Comparison of ENCODE assay signal across 28 cellular contexts in genomic region chr12:113658030-113658655, GRCh38.
DNase-seq lines count a peak whose midpoint lies in the region; ATAC-seq and TF ChIP-seq lines count a peak whose summit lies in the region.
"Had no signal": no experiment of that assay in that cellular context is flagged by ENCODE, and none has a peak within 500 bp of the region (broad histone marks: within the 10 kb centered on the region; RNA-seq: fewer than 3 reads in every experiment).

No MANE protein-coding gene starts in this region.

- H2BK12ac ChIP-seq in H9 (ENCODE audit: insufficient read length, low read depth, low read length): no peak overlapping the region

- H3K27ac Mint-ChIP-seq in H9: no peak overlapping the region
- H3K27ac Mint-ChIP-seq: activated naive CD8-positive, alpha-beta T cell treated with anti-CD3 and anti-CD28 coated beads, Interleukin-2, amount 50 U/mL, for 24 hours; naive thymus-derived CD8-positive, alpha-beta T cell had no signal

- H3K4me3 Mint-ChIP-seq in H9: no peak overlapping the region
- H3K4me3 Mint-ChIP-seq: activated naive CD8-positive, alpha-beta T cell treated with anti-CD3 and anti-CD28 coated beads, Interleukin-2, amount 50 U/mL, for 24 hours; naive thymus-derived CD8-positive, alpha-beta T cell had no signal

- no peaks in the 10 kb centered on the region for H3K79me1 ChIP-seq in H9 (ENCODE audit: insufficient read depth, low read depth, low read length, poor library complexity, severe bottlenecking)

- H3K27me3 ChIP-seq in mammary epithelial cell (ENCODE audit: insufficient read depth, low read length) (no peaks in the 10 kb centered on the region), H9 (ENCODE audit: insufficient read depth, low read length) (no peaks in the 10 kb centered on the region)

- H3K23ac ChIP-seq in H9 (ENCODE audit: insufficient read length, low read depth, low read length): no peak overlapping the region

- no peaks in the 10 kb centered on the region for H3K79me2 ChIP-seq in mammary epithelial cell (ENCODE audit: insufficient read depth, low read length)
- H3K79me2 ChIP-seq in H9 (ENCODE audit: insufficient read depth, low read length): no peaks in the 10 kb centered on the region

- H3K14ac ChIP-seq in H9 (ENCODE audit: insufficient read depth, low read length): no peak overlapping the region

- H3K4me1 ChIP-seq in mammary epithelial cell (ENCODE audit: insufficient read depth, low read length) (no peaks in the 10 kb centered on the region), H9 (ENCODE audit: insufficient read depth, low read length) (no peaks in the 10 kb centered on the region)
- H3K4me1 ChIP-seq: A549, BE2C, gastroesophageal sphincter, left lung had no signal

- peaks cover 7% of the 10 kb centered on the region in 2 experiments for H3K4me1 Mint-ChIP-seq in H9
- H3K4me1 Mint-ChIP-seq: activated naive CD8-positive, alpha-beta T cell treated with anti-CD3 and anti-CD28 coated beads, Interleukin-2, amount 50 U/mL, for 24 hours; naive thymus-derived CD8-positive, alpha-beta T cell had no signal

- intact Hi-C loops in mammary epithelial cell (cut with micrococcal nuclease): no loop called here

- H4K20me1 ChIP-seq in mammary epithelial cell (ENCODE audit: insufficient read depth, low read length) (no peaks in the 10 kb centered on the region), H9 (ENCODE audit: control insufficient read depth, insufficient read depth, insufficient read length) (no peaks in the 10 kb centered on the region)

- no peak overlapping the region for H3K27ac ChIP-seq in mammary epithelial cell (ENCODE audit: insufficient read depth, low read depth, low read length)
- no peak overlapping the region for H3K27ac ChIP-seq in H9 (ENCODE audit: insufficient read length, low read depth, low read length)
- H3K27ac ChIP-seq: A549, gastroesophageal sphincter, left lung had no signal

- peaks cover 14 to 25% of the 10 kb centered on the region in 2 experiments for H3K9me3 Mint-ChIP-seq in H9

- H3K36me3 ChIP-seq in mammary epithelial cell (ENCODE audit: insufficient read depth, low read length): no peaks in the 10 kb centered on the region
- H3K36me3 ChIP-seq: BE2C, gastroesophageal sphincter, left lung had no signal

- no peak overlapping the region for H3K4ac ChIP-seq in H9 (ENCODE audit: low read depth, low read length)

- H3K4me2 ChIP-seq in mammary epithelial cell (ENCODE audit: insufficient read depth, low read depth, low read length) (no peak overlapping the region), H9 (ENCODE audit: insufficient read depth, insufficient read length, low read length) (no peak overlapping the region)
- H3K4me2 ChIP-seq: A549, smooth muscle cell had no signal

- no peaks in the 10 kb centered on the region for H3K9me3 ChIP-seq in mammary epithelial cell (replicated peaks; ENCODE audit: insufficient read depth, low read length)
- no peaks in the 10 kb centered on the region for H3K9me3 ChIP-seq in H9 (ENCODE audit: control insufficient read depth, low read depth, low read length)
- H3K9me3 ChIP-seq: BE2C had no signal

- dilution Hi-C loops in mammary epithelial cell (cut with HindIII; ENCODE audit: low sequenced_read_pairs): no loop called here

- H2BK5ac ChIP-seq in H9 (ENCODE audit: insufficient read length, low read length): no peak overlapping the region

- no peak overlapping the region for H3K18ac ChIP-seq in H9 (ENCODE audit: insufficient read length, low read depth, low read length)

- in situ Hi-C loops in mammary epithelial cell (cut with MboI; ENCODE audit: low sequenced_read_pairs in 2 of 2): no loop called here

- ATAC-seq in HG03457 (IDR thresholded peaks at IDR 0.05; ENCODE audit: unreplicated experiment) (no peak), HG02981 (IDR thresholded peaks at IDR 0.05; ENCODE audit: unreplicated experiment) (no peak)
- ATAC-seq: A549; activated naive CD8-positive, alpha-beta T cell treated with anti-CD3 and anti-CD28 coated beads, Interleukin-2, amount 50 U/mL, for 24 hours; gastroesophageal sphincter; left lung; naive thymus-derived CD8-positive, alpha-beta T cell had no signal

- CTCF ChIA-PET in mammary epithelial cell (lab: Charles Lee; ENCODE audit: low non-redundant PET): no interaction called here

- no peak overlapping the region for H3K9ac ChIP-seq in mammary epithelial cell (ENCODE audit: insufficient read depth, low read length)
- H3K9ac ChIP-seq in H9 (ENCODE audit: extremely low read depth, insufficient read length, low read length): no peak overlapping the region

- H3K56ac ChIP-seq in H9 (ENCODE audit: insufficient read length, low read depth, low read length): no peak overlapping the region

- H2AFZ ChIP-seq in mammary epithelial cell (ENCODE audit: low read depth, low read length) (no peak overlapping the region), H9 (ENCODE audit: low read length) (no peak overlapping the region)

- no peak overlapping the region for H2AK5ac ChIP-seq in H9 (ENCODE audit: insufficient read length, low read length)

- no peak overlapping the region for H4K91ac ChIP-seq in H9 (ENCODE audit: insufficient read length, low read depth, low read length)

- H3K4me3 ChIP-seq in mammary epithelial cell (replicated peaks in 1 of 3; ENCODE audit: insufficient read depth in 1 of 3, low read depth in 2 of 3, low read length in 3 of 3): no peak overlapping the region
- H3K4me3 ChIP-seq: A549, gastroesophageal sphincter, left lung, smooth muscle cell had no signal

- TF ChIP-seq CTCF in mammary epithelial cell (conservative IDR thresholded peaks at IDR 0.05 in 1 of 2, IDR thresholded peaks at IDR 0.05 in 1 of 2; ENCODE audit: extremely low read depth in 1 of 2, insufficient read depth in 1 of 2, low read depth in 1 of 2, low read length in 2 of 2) (no peak), H9 (conservative IDR thresholded peaks at IDR 0.05) (no peak)

- H3K36me3 Mint-ChIP-seq in H9 (ENCODE audit: insufficient read depth in 1 of 3, low read depth in 3 of 3): peaks cover 7 to 26% (median 7%) of the 10 kb centered on the region in 3 experiments

- no peak overlapping the region for H3T11ph ChIP-seq in H9 (ENCODE audit: low read length)

- H4K8ac ChIP-seq in H9 (replicated peaks; ENCODE audit: insufficient read length, low read depth, low read length): no peak overlapping the region

- no peak overlapping the region for H2BK120ac ChIP-seq in H9 (ENCODE audit: low read depth, low read length, poor library complexity, severe bottlenecking)

- no peaks in the 10 kb centered on the region for H3K23me2 ChIP-seq in H9 (ENCODE audit: insufficient read length, low read depth, low read length, poor library complexity, severe bottlenecking)

- BruUV-seq in mammary epithelial cell (replicated peaks; lab: Mats Ljungman, UMichigan): no TSS peak

- peak; percentile 4 to 28 for DNase-seq in NCI-H524 (lab: John Stamatoyannopoulos, UW)
- DNase-seq in NCI-H524 treated with DMSO at 0.1 percent for 48 hours (lab: John Stamatoyannopoulos, UW): no peak
- DNase-seq in NCI-H2171 (lab: John Stamatoyannopoulos, UW): peak; percentile 22
- DNase-seq in mammary epithelial cell: peak; percentile 6
- peak; percentile 27 to 42 for DNase-seq in lung microvascular endothelial cell (ENCODE audit: low read depth in 2 of 2)
- DNase-seq in H9: no peak
- DNase-seq: activated CD8-positive, alpha-beta memory T cell treated with anti-CD3 and anti-CD28 coated beads for 24 hours; activated gamma-delta T cell; activated naive CD8-positive, alpha-beta T cell treated with anti-CD3 and anti-CD28 coated beads, Interleukin-2, amount 50 U/mL, for 24 hours; activated T-cell treated with anti-CD3 and anti-CD28 coated beads, Interleukin-2, amount 50 U/mL, for 1 hour; BE2C; DND-41; effector memory CD4-positive, alpha-beta T cell; H7; hypothalamus; left lung; midbrain; naive thymus-derived CD8-positive, alpha-beta T cell; NCI-H1436 treated with DMSO at 0.1 percent for 48 hours; NCI-H774; occipital lobe; SIG-M5; stimulated activated CD4-positive, alpha-beta T cell treated with anti-CD3 and anti-CD28 coated beads, Interleukin-2, amount 100 ng/mL, for 24 hours had no signal

- no peak overlapping the region for H4K5ac ChIP-seq in H9 (ENCODE audit: insufficient read length, low read depth, low read length)

- H2BK20ac ChIP-seq in H9 (ENCODE audit: low read depth, low read length, poor library complexity, severe bottlenecking): no peak overlapping the region

- H2BK15ac ChIP-seq in H9 (ENCODE audit: low read depth, low read length): no peak overlapping the region

- WGBS in mammary epithelial cell (ENCODE audit: low coverage, missing lambda C conversion rate): 0% methylated on average over 1 of the region's 1 CpG
- WGBS in H9 (ENCODE audit: extremely low coverage, insufficient read length, low lambda C conversion rate): no CpG with 5 or more reads among the region's 1 CpG

- H3K27me3 Mint-ChIP-seq in H9 (ENCODE audit: low read depth): peaks cover 22% of the 10 kb centered on the region
- H3K27me3 Mint-ChIP-seq: activated naive CD8-positive, alpha-beta T cell treated with anti-CD3 and anti-CD28 coated beads, Interleukin-2, amount 50 U/mL, for 24 hours had no signal

Comparison
In these comparisons a context has a peak if more than half of its experiments do, and no peak if none do; other contexts are left out.
1. DNase-seq: peak in NCI-H524 (2 of 2), NCI-H2171 (single experiment), mammary epithelial cell (single experiment) and lung microvascular endothelial cell (2 of 2); none in NCI-H524 treated with DMSO at 0.1 percent for 48 hours (single experiment) and H9 (single experiment).